Comparison of ENCODE assay signal across 10 cellular contexts in genomic region chr18:49949991-49950395, GRCh38.
DNase-seq lines count a peak whose midpoint lies in the region; ATAC-seq lines count a peak whose summit lies in the region.
"Had no signal": no experiment of that assay in that cellular context is flagged by ENCODE, and none has a peak within 500 bp of the region (broad histone marks: within the 10 kb centered on the region; RNA-seq: fewer than 3 reads in every experiment).

No MANE protein-coding gene starts in this region.

- POLR2A ChIA-PET in T-cell (lab: Charles Lee) = no interaction called here

- DNase-seq in NK-92 treated with Interleukin-12 subunit alpha and Interleukin-12 subunit beta, amount 100 ng/mL, for 24 hours (lab: John Stamatoyannopoulos, UW) = peak; percentile 66
- DNase-seq in NK-92 (lab: John Stamatoyannopoulos, UW; ENCODE audit: unreplicated experiment) = no peak
- peak in 18 of 34 experiments; percentile 2 to 53 (median 12) for DNase-seq in T-cell
- no peak for DNase-seq in memory B cell (ENCODE audit: low spot score in 2 of 2)
- no peak for DNase-seq in left ventricle myocardium superior
- no peak for DNase-seq in activated effector memory CD4-positive, alpha-beta T cell treated with Interleukin-2 at 50 U/mL for 16 hours
- DNase-seq in NCI-H1092 (lab: John Stamatoyannopoulos, UW) = no peak
- DNase-seq: activated CD4-positive, alpha-beta T cell treated with anti-CD3 and anti-CD28 coated beads for 48 hours; adrenal gland had no signal

- ATAC-seq in GM21423 (IDR thresholded peaks at IDR 0.05; ENCODE audit: unreplicated experiment) = peak; percentile 72
- ATAC-seq in T-cell (replicated peaks in 1 of 4) = peak; percentile 45 to 89 (median 82)
- peak; percentile 60 for ATAC-seq in memory B cell (ENCODE audit: low read depth)
- no peak for ATAC-seq in left ventricle myocardium superior

- CTCF ChIA-PET in T-cell (lab: Charles Lee) = no interaction called here

- H3K27me3 Mint-ChIP-seq in T-cell = peaks cover 5 to 10% of the 10 kb centered on the region in 2 donors
- peaks cover 15% of the 10 kb centered on the region for H3K27me3 Mint-ChIP-seq in memory B cell

- H3K9me3 Mint-ChIP-seq in T-cell = no peaks in the 10 kb centered on the region
- no peaks in the 10 kb centered on the region for H3K9me3 Mint-ChIP-seq in memory B cell

- H3K36me3 Mint-ChIP-seq in T-cell (no peaks in the 10 kb centered on the region), memory B cell (no peaks in the 10 kb centered on the region)

- H3K4me1 Mint-ChIP-seq in T-cell = peaks cover 20 to 39% (median 38%) of the 10 kb centered on the region in 3 donors
- H3K4me1 Mint-ChIP-seq in memory B cell = peaks cover 7% of the 10 kb centered on the region

- intact Hi-C loops in left ventricle myocardium superior (cut with micrococcal nuclease) = no loop called here

- H3K4me3 Mint-ChIP-seq in T-cell (peak overlapping the region; percentile 4 to 69 (median 51)), memory B cell (peak overlapping the region; percentile 24)

- H3K27ac Mint-ChIP-seq in T-cell (peak overlapping the region; percentile 41 to 84), memory B cell (no peak overlapping the region)

Comparison
In these comparisons a context has a peak if more than half of its experiments do, and no peak if none do; other contexts are left out.
1. DNase-seq: peak in NK-92 treated with Interleukin-12 subunit alpha and Interleukin-12 subunit beta, amount 100 ng/mL, for 24 hours (single experiment) and T-cell (18 of 34); none in NK-92 (single experiment), memory B cell (0 of 2), left ventricle myocardium superior (single experiment), activated effector memory CD4-positive, alpha-beta T cell treated with Interleukin-2 at 50 U/mL for 16 hours (single experiment) and NCI-H1092 (single experiment).